In genomic region chr13:110138009-110138699, GRCh38 we compare ENCODE assay signal across 8 cellular contexts.
DNase-seq lines count a peak whose midpoint lies in the region; ATAC-seq and TF ChIP-seq lines count a peak whose summit lies in the region.

No MANE protein-coding gene starts in this region.

- H3K27ac ChIP-seq in HUES64 (ENCODE audit: low read depth, low read length): peak overlapping the region; percentile 36
- H3K27ac ChIP-seq in SJSA1: peak overlapping the region; percentile 8
- H3K27ac ChIP-seq in cardiac muscle cell: no peak overlapping the region
- H3K27ac ChIP-seq in trophoblast cell (ENCODE audit: low read depth, low read length): no peak overlapping the region

- H3K27me3 ChIP-seq in HUES64 (ENCODE audit: insufficient read depth, low read length) (peaks cover 11% of the 10 kb centered on the region; the same call in 1 of the 2 replicates), SJSA1 (replicated peaks) (no peaks in the 10 kb centered on the region), cardiac muscle cell (peaks cover 14% of the 10 kb centered on the region), trophoblast cell (ENCODE audit: insufficient read depth, low read length) (no peaks in the 10 kb centered on the region)

- H3K27me3 Mint-ChIP-seq in activated naive CD8-positive, alpha-beta T cell: peaks cover 20% of the 10 kb centered on the region
- peaks cover 43% of the 10 kb centered on the region for H3K27me3 Mint-ChIP-seq in type B pancreatic cell

- no peak overlapping the region for H3K18ac ChIP-seq in trophoblast cell (ENCODE audit: low read length)

- H4K8ac ChIP-seq in trophoblast cell (ENCODE audit: low read depth, low read length): peak overlapping the region; percentile 79

- peak overlapping the region; percentile 24 for H2AFZ ChIP-seq in trophoblast cell (ENCODE audit: insufficient read depth, low read length, poor library complexity)

- peak overlapping the region; percentile 4 for H2BK5ac ChIP-seq in trophoblast cell (ENCODE audit: low read depth, low read length, poor library complexity)

- peaks cover 3% of the 10 kb centered on the region for H3K79me1 ChIP-seq in trophoblast cell (ENCODE audit: low read length)

- peak; percentile 65 for ATAC-seq in GM21526 (IDR thresholded peaks at IDR 0.05; ENCODE audit: low FRiP score, unreplicated experiment)

- H3K36me3 ChIP-seq in HUES64 (ENCODE audit: insufficient read depth, low read length) (no peaks in the 10 kb centered on the region), SJSA1 (no peaks in the 10 kb centered on the region), cardiac muscle cell (no peaks in the 10 kb centered on the region), trophoblast cell (ENCODE audit: control insufficient read depth in 1 of 2, insufficient read depth in 2 of 2, low read length in 2 of 2) (no peaks in the 10 kb centered on the region)

- H3K4me3 ChIP-seq in HUES64 (ENCODE audit: low read length): peak overlapping the region; percentile 65
- H3K4me3 ChIP-seq in SJSA1: peak overlapping the region; percentile 49
- H3K4me3 ChIP-seq in cardiac muscle cell: peak overlapping the region; percentile 59
- peak overlapping the region; percentile 69 for H3K4me3 ChIP-seq in trophoblast cell (ENCODE audit: low read depth, low read length)

- under 1% methylated on average over 60 of the region's 60 CpGs for WGBS in HUES64
- no CpG with 5 or more reads among the region's 60 CpGs for WGBS in trophoblast cell (ENCODE audit: extremely low coverage, insufficient coverage, insufficient read length)

- peak overlapping the region; percentile 28 for H2BK120ac ChIP-seq in trophoblast cell (ENCODE audit: insufficient read depth, low read length, poor library complexity)

- H3K23ac ChIP-seq in trophoblast cell (ENCODE audit: low read length): no peak overlapping the region

- peaks cover 12% of the 10 kb centered on the region for H3K9me3 Mint-ChIP-seq in activated naive CD8-positive, alpha-beta T cell (ENCODE audit: low read depth)
- H3K9me3 Mint-ChIP-seq in type B pancreatic cell: peaks cover 6% of the 10 kb centered on the region

- in situ Hi-C loops in Caki2 (cut with HindIII; ENCODE audit: low pct_unique_long_range_greater_than_20kb, low sequenced_read_pairs): no loop called here

- peak overlapping the region; percentile 81 for H3K27ac Mint-ChIP-seq in activated naive CD8-positive, alpha-beta T cell
- peak overlapping the region; percentile 90 for H3K27ac Mint-ChIP-seq in type B pancreatic cell

- peaks cover 4% of the 10 kb centered on the region; the same call in 1 of the 2 replicates for H3K9me3 ChIP-seq in HUES64 (ENCODE audit: insufficient read depth, low read depth, low read length)
- H3K9me3 ChIP-seq in SJSA1 (replicated peaks): no peaks in the 10 kb centered on the region
- no peaks in the 10 kb centered on the region for H3K9me3 ChIP-seq in cardiac muscle cell (ENCODE audit: low read depth)
- H3K9me3 ChIP-seq in trophoblast cell (ENCODE audit: insufficient read depth, low read depth, low read length): peaks cover 1% of the 10 kb centered on the region

- peak overlapping the region; percentile 83 for H3K4me3 Mint-ChIP-seq in activated naive CD8-positive, alpha-beta T cell
- peak overlapping the region; percentile 94 for H3K4me3 Mint-ChIP-seq in type B pancreatic cell

- H3K14ac ChIP-seq in trophoblast cell (ENCODE audit: low read length): peak overlapping the region; percentile 42

- H3K4me2 ChIP-seq in trophoblast cell (ENCODE audit: low read length): peak overlapping the region; percentile 90

- no peaks in the 10 kb centered on the region for H3K36me3 Mint-ChIP-seq in activated naive CD8-positive, alpha-beta T cell
- no peaks in the 10 kb centered on the region for H3K36me3 Mint-ChIP-seq in type B pancreatic cell

- TF ChIP-seq CTCF in cardiac muscle cell (IDR thresholded peaks at IDR 0.05; ENCODE audit: low read depth, low read length) (peak; percentile 4), type B pancreatic cell (conservative IDR thresholded peaks at IDR 0.05) (peak; percentile 9)

- peak overlapping the region; percentile 59 for H3K9ac ChIP-seq in HUES64 (ENCODE audit: low read depth, low read length)
- H3K9ac ChIP-seq in trophoblast cell (ENCODE audit: low read length): no peak overlapping the region

- DNase-seq in Caki2 (ENCODE audit: low read depth) (peak; percentile 89), SJSA1 (ENCODE audit: low read depth in 1 of 2, low spot score in 2 of 2) (peak; percentile 84 to 85), cardiac muscle cell (ENCODE audit: low read depth in 1 of 2, low spot score in 1 of 2) (peak; percentile 61 to 62), trophoblast cell (peak; percentile 95 to 98), type B pancreatic cell (ENCODE audit: extremely low spot score, unreplicated experiment) (no peak)

- H3K4me1 ChIP-seq in HUES64 (ENCODE audit: insufficient read depth, low read length) (peaks cover 35% of the 10 kb centered on the region), SJSA1 (replicated peaks) (peaks cover 4% of the 10 kb centered on the region), cardiac muscle cell (ENCODE audit: low read depth) (peaks cover 26% of the 10 kb centered on the region), trophoblast cell (ENCODE audit: control insufficient read depth in 1 of 2, insufficient read depth in 2 of 2, low read length in 2 of 2) (peaks cover 3 to 9% of the 10 kb centered on the region in 2 experiments)

- peak overlapping the region; percentile 35 for H4K12ac ChIP-seq in trophoblast cell (ENCODE audit: low read depth, low read length)

- H3K4ac ChIP-seq in trophoblast cell (ENCODE audit: low read depth, low read length): no peak overlapping the region

- H4K91ac ChIP-seq in trophoblast cell (ENCODE audit: low read depth, low read length): peak overlapping the region; percentile 46

- H2BK12ac ChIP-seq in trophoblast cell (ENCODE audit: low read length): peak overlapping the region; percentile 15

- H3K4me1 Mint-ChIP-seq in activated naive CD8-positive, alpha-beta T cell (ENCODE audit: low read depth): peaks cover 12% of the 10 kb centered on the region
- H3K4me1 Mint-ChIP-seq in type B pancreatic cell (ENCODE audit: unreplicated experiment): peaks cover 18% of the 10 kb centered on the region

- no peak overlapping the region for H2AK5ac ChIP-seq in trophoblast cell (ENCODE audit: low read length)

- H3K79me2 ChIP-seq in trophoblast cell (ENCODE audit: control insufficient read depth, insufficient read depth, low read length, poor library complexity): peaks cover 3% of the 10 kb centered on the region

Comparison
In these comparisons a context has a peak if more than half of its experiments do, and no peak if none do; other contexts are left out.
1. H3K27ac ChIP-seq: peak in HUES64 (single experiment) and SJSA1 (single experiment); none in cardiac muscle cell (single experiment) and trophoblast cell (single experiment).
2. Peak in every context shown above with its lines, with median percentiles within 50 percentile points of each other: H3K4me3 ChIP-seq.